10 cellular contexts compared by ENCODE assay signal in genomic region chr11:66851698-66852465, GRCh38. TPM values are rescaled to one million over a fixed set of nuclear protein-coding genes. Genes with fewer than 3 reads are reported as not detected.
DNase-seq lines count a peak whose midpoint lies in the region; ATAC-seq and TF ChIP-seq lines count a peak whose summit lies in the region.
"Had no signal": no experiment of that assay in that cellular context is flagged by ENCODE, and none has a peak within 500 bp of the region (broad histone marks: within the 10 kb centered on the region; RNA-seq: fewer than 3 reads in every experiment).

No MANE protein-coding gene starts in this region.

- H3K9ac ChIP-seq in IMR-90 (ENCODE audit: low read depth, low read length), result no peak overlapping the region

- H3K4me1 ChIP-seq in IMR-90 (ENCODE audit: control insufficient read depth, insufficient read depth, low read length), result peaks cover 4% of the 10 kb centered on the region

- H2BK20ac ChIP-seq in IMR-90 (ENCODE audit: low read depth, low read length), result no peak overlapping the region

- no peak overlapping the region for H4K8ac ChIP-seq in IMR-90 (ENCODE audit: low read depth in 2 of 2, low read length in 2 of 2)

- no peak overlapping the region for H3K14ac ChIP-seq in IMR-90 (replicated peaks; ENCODE audit: low read depth, low read length)

- TF ChIP-seq RAD21 in IMR-90 (IDR thresholded peaks at IDR 0.05; ENCODE audit: low read length), result no peak

- H3K9me1 ChIP-seq in IMR-90 (ENCODE audit: insufficient read depth, low read length), result peaks cover 15% of the 10 kb centered on the region; the same call in 1 of the 2 replicates

- no peak overlapping the region for H3K56ac ChIP-seq in IMR-90 (ENCODE audit: extremely low read depth, insufficient read depth, low read length)

- no TSS peak for BruUV-seq in IMR-90 (replicated peaks; lab: Mats Ljungman, UMichigan)

- 55% methylated on average over 6 of the region's 26 CpGs; no CpG with 5 or more reads in 1 of the 2 experiments for WGBS in IMR-90 (ENCODE audit: extremely low coverage in 2 of 2, insufficient read length in 1 of 2), 2 experiments

- CTCF ChIA-PET in IMR-90 (lab: Yijun Ruan, JAX), result no interaction called here

- intact Hi-C loops in activated CD4-positive, alpha-beta T cell treated with anti-CD3 and anti-CD28 coated beads, Interleukin-2, amount 10 ng/mL, durations not matched to agents 24 days and 14 days (cut with micrococcal nuclease), result no loop called here
- intact Hi-C loops in IMR-90 (cut with micrococcal nuclease) (no loop called here), sciatic nerve (cut with DNase I) (no loop called here)

- H3K36me3 Mint-ChIP-seq in activated CD4-positive, alpha-beta T cell treated with anti-CD3 and anti-CD28 coated beads, Interleukin-2, amount 10 ng/mL, durations not matched to agents 24 days and 14 days (ENCODE audit: low read depth), result peaks cover 2% of the 10 kb centered on the region
- H3K36me3 Mint-ChIP-seq in activated naive CD8-positive, alpha-beta T cell treated with anti-CD3 and anti-CD28 coated beads, Interleukin-2, amount 50 U/mL, for 24 hours (ENCODE audit: low read depth), result no peaks in the 10 kb centered on the region

- H3K27ac Mint-ChIP-seq in activated CD4-positive, alpha-beta T cell treated with anti-CD3 and anti-CD28 coated beads, Interleukin-2, amount 10 ng/mL, durations not matched to agents 24 days and 14 days, result peak overlapping the region; percentile 76
- peak overlapping the region; percentile 62 for H3K27ac Mint-ChIP-seq in activated naive CD8-positive, alpha-beta T cell treated with anti-CD3 and anti-CD28 coated beads, Interleukin-2, amount 50 U/mL, for 24 hours

- H3K27me3 ChIP-seq in IMR-90 (ENCODE audit: control insufficient read depth, insufficient read depth, low read length), result no peaks in the 10 kb centered on the region

- H2BK15ac ChIP-seq in IMR-90 (ENCODE audit: low read depth, low read length), result no peak overlapping the region

- in situ Hi-C loops in IMR-90 (cut with MboI; ENCODE audit: low sequenced_read_pairs), result no loop called here

- peak; percentile 78 for DNase-seq in activated CD4-positive, alpha-beta T cell treated with anti-CD3 and anti-CD28 coated beads, Interleukin-2, amount 10 ng/mL, durations not matched to agents 24 days and 14 days
- DNase-seq in activated CD4-positive, alpha-beta T cell treated with anti-CD3 and anti-CD28 coated beads, Interleukin-2, amount 50 U/mL, for 4 hours, result no peak
- DNase-seq in IMR-90 (no peak), sciatic nerve (ENCODE audit: low spot score) (peak; percentile 58), NCI-H1417 treated with DMSO at 0.1 percent for 48 hours (lab: John Stamatoyannopoulos, UW) (no peak), medulla oblongata (ENCODE audit: extremely low spot score) (no peak)
- no peak for DNase-seq in activated naive CD8-positive, alpha-beta T cell treated with anti-CD3 and anti-CD28 coated beads, Interleukin-2, amount 50 U/mL, for 24 hours
- DNase-seq in activated CD8-positive, alpha-beta memory T cell treated with anti-CD3 and anti-CD28 coated beads, Interleukin-2, amount 50 U/mL, for 4 hours, result no peak
- DNase-seq: NCI-H524 treated with DMSO at 0.1 percent for 48 hours had no signal

- no peaks in the 10 kb centered on the region for H3K27me3 Mint-ChIP-seq in activated CD4-positive, alpha-beta T cell treated with anti-CD3 and anti-CD28 coated beads, Interleukin-2, amount 10 ng/mL, durations not matched to agents 24 days and 14 days
- H3K27me3 Mint-ChIP-seq in activated naive CD8-positive, alpha-beta T cell treated with anti-CD3 and anti-CD28 coated beads, Interleukin-2, amount 50 U/mL, for 24 hours, result no peaks in the 10 kb centered on the region

- no peak for TF ChIP-seq POLR2A in IMR-90 (IDR thresholded peaks at IDR 0.05; ENCODE audit: low read depth, low read length)

- no peak overlapping the region for H4K91ac ChIP-seq in IMR-90 (ENCODE audit: insufficient read depth, low read depth, low read length)

- ATAC-seq in IMR-90 (ENCODE audit: low read depth), result no peak
- no peak for ATAC-seq in activated naive CD8-positive, alpha-beta T cell treated with anti-CD3 and anti-CD28 coated beads, Interleukin-2, amount 50 U/mL, for 24 hours
- ATAC-seq in sciatic nerve, result no peak

- peaks cover 3 to 14% of the 10 kb centered on the region in 2 experiments; a peak in 3 of 4 replicates for H3K79me1 ChIP-seq in IMR-90 (ENCODE audit: low read depth in 1 of 2, low read length in 2 of 2)

- H3K18ac ChIP-seq in IMR-90 (ENCODE audit: low read depth, low read length), result no peak overlapping the region

- 0 out of 2 replicates have a peak, but pooled peaks have one; percentile 5 for TF ChIP-seq CTCF in IMR-90 (conservative IDR thresholded peaks at IDR 0.05; ENCODE audit: low read depth, low read length)

- H3K4me3 ChIP-seq in IMR-90 (ENCODE audit: insufficient read depth, low read depth, low read length), result no peak overlapping the region

- no peak overlapping the region for H2BK5ac ChIP-seq in IMR-90 (ENCODE audit: low read depth, low read length, poor library complexity, severe bottlenecking)

- no peak overlapping the region for H3K4me2 ChIP-seq in IMR-90 (ENCODE audit: low read depth, low read length)

- no peak overlapping the region for H2AFZ ChIP-seq in IMR-90 (replicated peaks; ENCODE audit: low read length, poor library complexity)

- POLR2A ChIA-PET in IMR-90 (lab: Charles Lee; ENCODE audit: unreplicated experiment), result no interaction called here

- H3K4me1 Mint-ChIP-seq in activated CD4-positive, alpha-beta T cell treated with anti-CD3 and anti-CD28 coated beads, Interleukin-2, amount 10 ng/mL, durations not matched to agents 24 days and 14 days, result peaks cover 13% of the 10 kb centered on the region
- peaks cover 17% of the 10 kb centered on the region for H3K4me1 Mint-ChIP-seq in activated naive CD8-positive, alpha-beta T cell treated with anti-CD3 and anti-CD28 coated beads, Interleukin-2, amount 50 U/mL, for 24 hours

- no peak overlapping the region for H3K23ac ChIP-seq in IMR-90 (ENCODE audit: low read depth, low read length)

- no peaks in the 10 kb centered on the region for H3K9me3 Mint-ChIP-seq in activated CD4-positive, alpha-beta T cell treated with anti-CD3 and anti-CD28 coated beads, Interleukin-2, amount 10 ng/mL, durations not matched to agents 24 days and 14 days
- no peaks in the 10 kb centered on the region for H3K9me3 Mint-ChIP-seq in activated naive CD8-positive, alpha-beta T cell treated with anti-CD3 and anti-CD28 coated beads, Interleukin-2, amount 50 U/mL, for 24 hours
- H3K9me3 Mint-ChIP-seq: CD8-positive, alpha-beta memory T cell had no signal

- H3K9me3 ChIP-seq in IMR-90 (ENCODE audit: control insufficient read depth, insufficient read depth, low read length), result no peaks in the 10 kb centered on the region

- H3K4me3 Mint-ChIP-seq in activated CD4-positive, alpha-beta T cell treated with anti-CD3 and anti-CD28 coated beads, Interleukin-2, amount 10 ng/mL, durations not matched to agents 24 days and 14 days, result peak overlapping the region; percentile 20
- no peak overlapping the region for H3K4me3 Mint-ChIP-seq in activated naive CD8-positive, alpha-beta T cell treated with anti-CD3 and anti-CD28 coated beads, Interleukin-2, amount 50 U/mL, for 24 hours

- H4K20me1 ChIP-seq in IMR-90 (ENCODE audit: insufficient read depth, low read length), result 0 out of 2 replicates have a peak, but pooled peaks cover under 1% of the 10 kb centered on the region

- dilution Hi-C loops in IMR-90 (cut with HindIII; ENCODE audit: low sequenced_read_pairs, unreplicated experiment), result no loop called here

- H3K4ac ChIP-seq in IMR-90 (ENCODE audit: low read depth, low read length), result no peak overlapping the region

- H2AK5ac ChIP-seq in IMR-90 (ENCODE audit: low read depth, low read length), result no peak overlapping the region

- no peak overlapping the region for H2BK120ac ChIP-seq in IMR-90 (ENCODE audit: low read depth, low read length)

- peaks cover 37% of the 10 kb centered on the region for H3K36me3 ChIP-seq in IMR-90 (ENCODE audit: control insufficient read depth, insufficient read depth, low read length)

- H3K27ac ChIP-seq in IMR-90 (ENCODE audit: insufficient read depth, low read length), result no peak overlapping the region

- H4K5ac ChIP-seq in IMR-90 (ENCODE audit: low read depth, low read length), result no peak overlapping the region

- H2AK9ac ChIP-seq in IMR-90 (replicated peaks; ENCODE audit: low read depth, low read length, poor library complexity), result peak overlapping the region; percentile 55

TF ChIP-seq in IMR-90, 13 proteins besides CTCF, POLR2A, EP300 and RAD21 (continues in another document):
- TF ChIP-seq MAZ (IDR thresholded peaks at IDR 0.05; ENCODE audit: borderline replicate concordance, low read depth, low read length) (no peak), ELK1 (IDR thresholded peaks at IDR 0.05; ENCODE audit: borderline replicate concordance, low read depth, low read length) (no peak), MXI1 (IDR thresholded peaks at IDR 0.05; ENCODE audit: borderline replicate concordance, low read depth, low read length) (no peak), SMC3 (IDR thresholded peaks at IDR 0.05; ENCODE audit: low read depth, low read length) (no peak), CEBPB (IDR thresholded peaks at IDR 0.05; ENCODE audit: low read depth, low read length) (no peak), RFX5 (IDR thresholded peaks at IDR 0.05; ENCODE audit: low read depth, low read length) (no peak), RCOR1 (IDR thresholded peaks at IDR 0.05; ENCODE audit: insufficient replicate concordance, low read length) (no peak)

RNA-seq across cellular contexts. Expression of gene LRFN4, which starts 5.0 kb away (rescaled TPM):
- total RNA-seq in activated CD4-positive, alpha-beta T cell treated with anti-CD3 and anti-CD28 coated beads, Interleukin-2, amount 10 ng/mL, durations not matched to agents 24 days and 14 days, result 51.9 and 55.6 TPM in 2 replicates
- total RNA-seq in IMR-90 (2012; rRNA removed) (6.1 and 7.8 TPM in 2 replicates), sciatic nerve (14.5 TPM)
- polyA plus RNA-seq in IMR-90 (2012; rRNA removed), result 18.9 and 24.9 TPM in 2 replicates
- polyA plus RNA-seq in IMR-90 (2012; cell fraction: cytosol; rRNA removed), result 13.7 and 28.5 TPM in 2 replicates
- 33.5 and 98.4 TPM in 2 replicates for polyA plus RNA-seq in IMR-90 (2012; cell fraction: nucleus; rRNA removed; ENCODE audit: low replicate concordance)

RNA-seq across cellular contexts. Expression of gene RCE1, which starts 8.6 kb away (rescaled TPM):
- total RNA-seq in activated CD4-positive, alpha-beta T cell treated with anti-CD3 and anti-CD28 coated beads, Interleukin-2, amount 10 ng/mL, durations not matched to agents 24 days and 14 days, result 28.5 and 32.9 TPM in 2 replicates
- total RNA-seq in IMR-90 (2012; rRNA removed) (5.6 and 6.6 TPM in 2 replicates), sciatic nerve (16.6 TPM)
- 19.4 and 21.1 TPM in 2 replicates for polyA plus RNA-seq in IMR-90 (2012; rRNA removed)
- 14.3 and 24.4 TPM in 2 replicates for polyA plus RNA-seq in IMR-90 (2012; cell fraction: cytosol; rRNA removed)
- polyA plus RNA-seq in IMR-90 (2012; cell fraction: nucleus; rRNA removed; ENCODE audit: low replicate concordance), result 41.3 and 99.0 TPM in 2 replicates

Comparison
In these comparisons a context has a peak if more than half of its experiments do, and no peak if none do; other contexts are left out.
1. DNase-seq: peak in activated CD4-positive, alpha-beta T cell treated with anti-CD3 and anti-CD28 coated beads, Interleukin-2, amount 10 ng/mL, durations not matched to agents 24 days and 14 days (single experiment) and sciatic nerve (single experiment); none in activated CD4-positive, alpha-beta T cell treated with anti-CD3 and anti-CD28 coated beads, Interleukin-2, amount 50 U/mL, for 4 hours (0 of 2), IMR-90 (single experiment), activated naive CD8-positive, alpha-beta T cell treated with anti-CD3 and anti-CD28 coated beads, Interleukin-2, amount 50 U/mL, for 24 hours (single experiment), NCI-H1417 treated with DMSO at 0.1 percent for 48 hours (single experiment), activated CD8-positive, alpha-beta memory T cell treated with anti-CD3 and anti-CD28 coated beads, Interleukin-2, amount 50 U/mL, for 4 hours (single experiment) and medulla oblongata (single experiment).